In genomic region chr17:57011482-57012015, GRCh38 we compare ENCODE assay signal across 21 cellular contexts.
"Had no signal": no experiment of that assay in that cellular context is flagged by ENCODE, and none has a peak within 500 bp of the region (broad histone marks: within the 10 kb centered on the region; RNA-seq: fewer than 3 reads in every experiment).

No MANE protein-coding gene starts in this region.

- H3K27me3 ChIP-seq: breast epithelium, colonic mucosa, heart left ventricle, uterus had no signal

- H3K9me3 ChIP-seq: breast epithelium, colonic mucosa, heart left ventricle, uterus had no signal

- H3K27ac ChIP-seq: breast epithelium, colonic mucosa, epithelial cell of prostate, heart left ventricle, uterus, VCaP had no signal

- H3K4me3 ChIP-seq: breast epithelium, colonic mucosa, heart left ventricle, lung, uterus had no signal

- DNase-seq: activated CD4-positive, alpha-beta T cell treated with anti-CD3 and anti-CD28 coated beads, Interleukin-2, amount 50 U/mL, for 4 hours; activated CD8-positive, alpha-beta memory T cell treated with anti-CD3 and anti-CD28 coated beads for 24 hours; activated CD8-positive, alpha-beta memory T cell treated with anti-CD3 and anti-CD28 coated beads, Interleukin-2, amount 50 U/mL, for 4 hours; activated naive CD4-positive, alpha-beta T cell; activated naive CD8-positive, alpha-beta T cell treated with anti-CD3 and anti-CD28 coated beads, Interleukin-2, amount 10 ng/mL, durations not matched to agents 7 days and 5 days; activated T-cell treated with anti-CD3 and anti-CD28 coated beads, Interleukin-2, amount 50 U/mL, for 24 hours; amniotic stem cell; colonic mucosa; heart left ventricle; naive B cell; stimulated activated CD4-positive, alpha-beta T cell treated with anti-CD3 and anti-CD28 coated beads, Interleukin-2, amount 100 ng/mL, for 48 hours; stimulated activated CD8-positive, alpha-beta memory T cell treated with anti-CD3 and anti-CD28 coated beads, Interleukin-4, amount 100 ng/mL, for 48 hours; stimulated activated naive B cell treated with anti-CD40 and anti-IgM and Interleukin-4, amounts not matched to agents 10 μg/mL and 1 μg/mL and 100 μg/mL, for 72 hours; uterus had no signal

- H3K4me1 ChIP-seq: breast epithelium, colonic mucosa, uterus had no signal

- ATAC-seq: activated T-helper 17 cell treated with anti-CD3 and anti-CD28 coated beads, Interleukin-2, amount 50 U/mL, for 72 hours; heart left ventricle; left lobe of liver; stimulated activated naive B cell treated with anti-CD40 and anti-IgM and Interleukin-4, amounts not matched to agents 10 μg/mL and 1 μg/mL and 100 μg/mL, for 72 hours had no signal

- FAIRE-seq: keratinocyte had no signal

- H3K36me3 ChIP-seq: breast epithelium, colonic mucosa, uterus had no signal
